ENCODE assay signal across 15 cellular contexts in the genomic region with DNA sequence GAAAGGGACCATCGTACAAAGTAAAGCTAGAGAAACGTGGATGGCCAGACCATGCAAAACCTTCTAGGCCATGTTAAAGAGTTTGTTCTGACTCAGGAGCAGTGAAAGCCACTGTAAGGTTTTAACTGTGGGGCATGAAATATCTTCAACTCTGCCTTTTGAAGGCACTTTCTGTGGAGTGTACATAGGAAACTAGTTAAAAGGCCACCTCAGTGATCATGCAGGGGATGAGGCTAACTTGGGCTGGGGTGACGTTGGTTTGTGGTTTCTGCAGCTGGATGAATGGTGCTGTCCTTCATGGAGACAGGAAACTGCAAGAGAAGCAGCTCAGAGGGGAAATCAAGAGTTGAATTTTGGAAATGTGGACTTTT.
DNase-seq lines count a peak whose midpoint lies in the region; ATAC-seq and TF ChIP-seq lines count a peak whose summit lies in the region.
"Had no signal": no experiment of that assay in that cellular context is flagged by ENCODE, and none has a peak within 500 bp of the region (broad histone marks: within the 10 kb centered on the region; RNA-seq: fewer than 3 reads in every experiment).

No MANE protein-coding gene starts in this region.

- H3K9me3 ChIP-seq in BLaER1 treated with 17β-estradiol and CSF1 and Interleukin-3, amounts not matched to agents 10 nM and 100 nM (replicated peaks in 1 of 11), result peaks cover 0 to 13% (median 9%) of the 10 kb centered on the region in 11 experiments; a peak in 11 of 22 replicates
- H3K9me3 ChIP-seq: stomach had no signal

- H3K4me1 ChIP-seq in BLaER1 treated with 17β-estradiol and CSF1 and Interleukin-3, amounts not matched to agents 10 nM and 100 nM, result peaks cover 16 to 37% (median 21%) of the 10 kb centered on the region in 10 experiments
- H3K4me1 ChIP-seq: stomach had no signal

- peaks cover 10% of the 10 kb centered on the region for H3K4me1 Mint-ChIP-seq in progenitor cell of endocrine pancreas (ENCODE audit: low read depth)
- H3K4me1 Mint-ChIP-seq: nephron progenitor cell had no signal

- H3K27me3 ChIP-seq in BLaER1 treated with 17β-estradiol and CSF1 and Interleukin-3, amounts not matched to agents 10 nM and 100 nM, result no peaks in the 10 kb centered on the region
- H3K27me3 ChIP-seq: stomach had no signal

- peak; percentile 15 for ATAC-seq in left colon
- no peak for ATAC-seq in HG02588 (IDR thresholded peaks at IDR 0.05; ENCODE audit: unreplicated experiment)
- no peak for ATAC-seq in HG03280 (IDR thresholded peaks at IDR 0.05; ENCODE audit: unreplicated experiment)

- peak overlapping the region in 3 of 11 experiments; percentile 6 to 40 (median 23); a peak in 3 of 22 replicates for H3K9ac ChIP-seq in BLaER1 treated with 17β-estradiol and CSF1 and Interleukin-3, amounts not matched to agents 10 nM and 100 nM

- intact Hi-C loops in left colon (cut with DNase I, micrococcal nuclease), result no loop called here

- no peak overlapping the region for H3K27ac Mint-ChIP-seq in progenitor cell of endocrine pancreas
- H3K27ac Mint-ChIP-seq: CD4-positive, alpha-beta T cell; nephron progenitor cell had no signal

- peaks cover 6% of the 10 kb centered on the region for H3K27me3 Mint-ChIP-seq in progenitor cell of endocrine pancreas

- no peaks in the 10 kb centered on the region for H3K36me3 ChIP-seq in BLaER1 treated with 17β-estradiol and CSF1 and Interleukin-3, amounts not matched to agents 10 nM and 100 nM
- H3K36me3 ChIP-seq: stomach had no signal

- no peak for TF ChIP-seq CTCF in progenitor cell of endocrine pancreas (IDR thresholded peaks at IDR 0.05; ENCODE audit: unreplicated experiment)

- H3K4me3 ChIP-seq in BLaER1 treated with 17β-estradiol and CSF1 and Interleukin-3, amounts not matched to agents 10 nM and 100 nM, result no peak overlapping the region
- H3K4me3 ChIP-seq: stomach had no signal

- no peaks in the 10 kb centered on the region for H4K20me1 ChIP-seq in BLaER1 treated with 17β-estradiol and CSF1 and Interleukin-3, amounts not matched to agents 10 nM and 100 nM

- peak overlapping the region in 10 of 11 experiments; percentile 5 to 65 (median 22); a peak in 12 of 22 replicates for H3K27ac ChIP-seq in BLaER1 treated with 17β-estradiol and CSF1 and Interleukin-3, amounts not matched to agents 10 nM and 100 nM
- H3K27ac ChIP-seq: stomach had no signal

- H3K9me3 Mint-ChIP-seq in progenitor cell of endocrine pancreas (ENCODE audit: low read depth), result peaks cover 4% of the 10 kb centered on the region
- H3K9me3 Mint-ChIP-seq: CD4-positive, alpha-beta T cell had no signal

- H3K4me3 Mint-ChIP-seq in progenitor cell of endocrine pancreas (ENCODE audit: low read depth), result no peak overlapping the region
- H3K4me3 Mint-ChIP-seq: CD4-positive, alpha-beta T cell; nephron progenitor cell had no signal

- DNase-seq in HT-29 (ENCODE audit: low spot score) (peak; percentile 51), SK-MEL-5 (ENCODE audit: low read depth, low spot score) (peak; percentile 24), left colon (no peak), nucleus accumbens (lab: John Stamatoyannopoulos, UW) (no peak), progenitor cell of endocrine pancreas (ENCODE audit: low spot score, unreplicated experiment) (no peak)
- DNase-seq: activated naive CD4-positive, alpha-beta T cell treated with Interleukin-2 at 50 U/mL for 16 hours; CD4-positive, alpha-beta T cell; head of caudate nucleus; NCI-H510A; nephron progenitor cell; SHP77 treated with DMSO at 0.1 percent for 48 hours; stomach had no signal

- in situ Hi-C loops in SK-MEL-5 (cut with HindIII; ENCODE audit: low pct_unique_long_range_greater_than_20kb, low sequenced_read_pairs), result no loop called here

- H3K36me3 Mint-ChIP-seq in progenitor cell of endocrine pancreas (ENCODE audit: insufficient read depth), result no peaks in the 10 kb centered on the region

- H3K4me2 ChIP-seq in BLaER1 treated with 17β-estradiol and CSF1 and Interleukin-3, amounts not matched to agents 10 nM and 100 nM, result peak overlapping the region; percentile 61 to 82 (median 67)

Comparison
In these comparisons a context has a peak if more than half of its experiments do, and no peak if none do; other contexts are left out.
1. DNase-seq: peak in HT-29 (single experiment) and SK-MEL-5 (single experiment); none in left colon (0 of 2), nucleus accumbens (0 of 56) and progenitor cell of endocrine pancreas (single experiment).